In genomic region chr16:57863434-57864160, GRCh38 we compare ENCODE assay signal across 1 cellular context.
TF ChIP-seq lines count a peak whose summit lies in the region.

No MANE protein-coding gene starts in this region.

TF ChIP-seq in HepG2, 621 proteins besides CTCF, POLR2A, EP300 and RAD21 (continued from another document and continues in another):
- no peak for TF ChIP-seq ZNF687 (CRISPR knock-in tag; IDR thresholded peaks at IDR 0.05)
- no peak for TF ChIP-seq ZKSCAN5 (CRISPR knock-in tag; IDR thresholded peaks at IDR 0.05)
- TF ChIP-seq PAF1 (CRISPR knock-in tag; IDR thresholded peaks at IDR 0.05): no peak
- no peak for TF ChIP-seq ZSCAN30 (CRISPR knock-in tag; IDR thresholded peaks at IDR 0.05)
- no peak for TF ChIP-seq KLF6 (CRISPR knock-in tag; IDR thresholded peaks at IDR 0.05)
- no peak; the same call in 1 of the 2 replicates for TF ChIP-seq ZNF792 (CRISPR knock-in tag; IDR thresholded peaks at IDR 0.05)
- TF ChIP-seq PPARG (CRISPR knock-in tag; conservative IDR thresholded peaks at IDR 0.05): peak; percentile 52; the same call in 1 of the 2 replicates
- TF ChIP-seq SP5 (CRISPR knock-in tag; IDR thresholded peaks at IDR 0.05; ENCODE audit: borderline replicate concordance, low read depth): no peak
- no peak for TF ChIP-seq ZNF142 (CRISPR knock-in tag; IDR thresholded peaks at IDR 0.05)
- TF ChIP-seq FOXO1 (CRISPR knock-in tag; IDR thresholded peaks at IDR 0.05): peak; percentile 18; the same call in 1 of the 2 replicates
- no peak for TF ChIP-seq MAFF (IDR thresholded peaks at IDR 0.05; ENCODE audit: low read depth, low read length)
- no peak for TF ChIP-seq E2F5 (CRISPR knock-in tag; conservative IDR thresholded peaks at IDR 0.05)
- TF ChIP-seq ZNF281 (CRISPR knock-in tag; IDR thresholded peaks at IDR 0.05; ENCODE audit: borderline replicate concordance): no peak
- TF ChIP-seq RFX5 (IDR thresholded peaks at IDR 0.05; ENCODE audit: low read depth, low read length): no peak
- TF ChIP-seq RFXANK (CRISPR knock-in tag; IDR thresholded peaks at IDR 0.05): 0 out of 2 replicates have a peak, but pooled peaks have one; percentile 28
- 0 out of 2 replicates have a peak, but pooled peaks have one; percentile 39 for TF ChIP-seq SMAD3 (CRISPR knock-in tag; IDR thresholded peaks at IDR 0.05)
- no peak for TF ChIP-seq ATF7 (IDR thresholded peaks at IDR 0.05)
- no peak for TF ChIP-seq ATF7 (CRISPR knock-in tag; IDR thresholded peaks at IDR 0.05)
- no peak for TF ChIP-seq NCOR1 (IDR thresholded peaks at IDR 0.05; ENCODE audit: borderline replicate concordance, low read length)
- peak; percentile 46; the same call in 1 of the 2 replicates for TF ChIP-seq NR2F6 (IDR thresholded peaks at IDR 0.05)
- TF ChIP-seq NR2F6 (CRISPR knock-in tag; IDR thresholded peaks at IDR 0.05): peak; percentile 72
- peak; percentile 40; the same call in 1 of the 2 replicates for TF ChIP-seq RCOR2 (CRISPR knock-in tag; IDR thresholded peaks at IDR 0.05)
- no peak for TF ChIP-seq TBX3 (IDR thresholded peaks at IDR 0.05; ENCODE audit: borderline replicate concordance)
- no peak for TF ChIP-seq NCOA5 (CRISPR knock-in tag; IDR thresholded peaks at IDR 0.05)
- no peak for TF ChIP-seq ZNF496 (CRISPR knock-in tag; IDR thresholded peaks at IDR 0.05; ENCODE audit: insufficient replicate concordance)
- TF ChIP-seq REPIN1 (CRISPR knock-in tag; IDR thresholded peaks at IDR 0.05; ENCODE audit: borderline replicate concordance, low read depth): no peak
- no peak for TF ChIP-seq IRF9 (CRISPR knock-in tag; IDR thresholded peaks at IDR 0.05; ENCODE audit: borderline replicate concordance)
- TF ChIP-seq ZSCAN20 (CRISPR knock-in tag; IDR thresholded peaks at IDR 0.05; ENCODE audit: borderline replicate concordance): 0 out of 2 replicates have a peak, but pooled peaks have one; percentile 4
- peak; percentile 82 for TF ChIP-seq STAG1 (CRISPR knock-in tag; IDR thresholded peaks at IDR 0.05)
- TF ChIP-seq ZNF337 (CRISPR knock-in tag; IDR thresholded peaks at IDR 0.05; ENCODE audit: borderline replicate concordance, low read depth): no peak
- no peak for TF ChIP-seq DRAP1 (CRISPR knock-in tag; IDR thresholded peaks at IDR 0.05)
- no peak for TF ChIP-seq ZNF567 (CRISPR knock-in tag; IDR thresholded peaks at IDR 0.05; ENCODE audit: borderline replicate concordance)
- no peak for TF ChIP-seq ZFP36 (IDR thresholded peaks at IDR 0.05; ENCODE audit: borderline replicate concordance, low read depth, low read length, partially characterized antibody)
- TF ChIP-seq MBNL3 (CRISPR knock-in tag; conservative IDR thresholded peaks at IDR 0.05): no peak
- no peak for TF ChIP-seq TBX2 (CRISPR knock-in tag; IDR thresholded peaks at IDR 0.05; ENCODE audit: borderline replicate concordance)
- no peak for TF ChIP-seq RBM22 (optimal IDR thresholded peaks at IDR 0.05; ENCODE audit: low read length)
- TF ChIP-seq DPF2 (CRISPR knock-in tag; IDR thresholded peaks at IDR 0.05; ENCODE audit: borderline replicate concordance, low read depth): peak; percentile 43; the same call in 1 of the 2 replicates
- no peak for TF ChIP-seq ZNF615 (CRISPR knock-in tag; IDR thresholded peaks at IDR 0.05; ENCODE audit: borderline replicate concordance)
- TF ChIP-seq SKIL (CRISPR knock-in tag; IDR thresholded peaks at IDR 0.05; ENCODE audit: borderline replicate concordance): no peak
- no peak; the same call in 1 of the 2 replicates for TF ChIP-seq HMG20A (CRISPR knock-in tag; IDR thresholded peaks at IDR 0.05; ENCODE audit: borderline replicate concordance)
- TF ChIP-seq ZNF224 (CRISPR knock-in tag; IDR thresholded peaks at IDR 0.05): no peak
- TF ChIP-seq RNF219 (CRISPR knock-in tag; IDR thresholded peaks at IDR 0.05): no peak
- no peak for TF ChIP-seq ZNF7 (CRISPR knock-in tag; IDR thresholded peaks at IDR 0.05)
- no peak for TF ChIP-seq SRSF4 (IDR thresholded peaks at IDR 0.05; ENCODE audit: low read depth, low read length, poor library complexity, severe bottlenecking)
- 0 out of 2 replicates have a peak, but pooled peaks have one; percentile 44 for TF ChIP-seq NR2F2 (IDR thresholded peaks at IDR 0.05; ENCODE audit: borderline replicate concordance, low read depth)
- no peak for TF ChIP-seq TCF7L2 (IDR thresholded peaks at IDR 0.05; ENCODE audit: low read depth, low read length)
- TF ChIP-seq GATAD1 (CRISPR knock-in tag; IDR thresholded peaks at IDR 0.05): no peak
